ENCODE assay signal across 8 cellular contexts in genomic region chr2:158589303-158589702, GRCh38.
"Had no signal": no experiment of that assay in that cellular context is flagged by ENCODE, and none has a peak within 500 bp of the region (broad histone marks: within the 10 kb centered on the region; RNA-seq: fewer than 3 reads in every experiment).

No MANE protein-coding gene starts in this region.

- H3K4me3 Mint-ChIP-seq: HFFc6 had no signal

- H2AFZ ChIP-seq: GM23248 had no signal

- H3K36me3 ChIP-seq: HAP-1 had no signal

- H3K9ac ChIP-seq: GM23248 had no signal

- H3K9me3 ChIP-seq: HAP-1 had no signal

- DNase-seq: GM23248, GOT3, H7, HFFc6, IMR-90 had no signal

- H3K27ac Mint-ChIP-seq: HFFc6 had no signal

- H3K27ac ChIP-seq: GM23248, HL-60 had no signal

- H3K4me3 ChIP-seq: GM23248, HAP-1 had no signal

- H3K9me3 Mint-ChIP-seq: HFFc6 had no signal

- ATAC-seq: HCT116 had no signal
